1 cellular context compared by ENCODE assay signal in genomic region chr4:1346781-1347409, GRCh38.
TF ChIP-seq lines count a peak whose summit lies in the region.

Gene UVSSA (plus strand): TSS chr4:1347208. CDS start chr4:1348092, 884 bp downstream.

TF ChIP-seq in HepG2, 621 proteins besides CTCF, POLR2A, EP300 and RAD21 (continued from another document and continues in another):
- TF ChIP-seq CREM (IDR thresholded peaks at IDR 0.05) (peak; percentile 82; the same call in 1 of the 2 replicates), CREM (CRISPR knock-in tag; IDR thresholded peaks at IDR 0.05) (0 out of 2 replicates have a peak, but pooled peaks have one; percentile 22), ZFP1 (CRISPR knock-in tag; IDR thresholded peaks at IDR 0.05) (no peak; the same call in 1 of the 2 replicates), ZNF670 (CRISPR knock-in tag; IDR thresholded peaks at IDR 0.05; ENCODE audit: borderline replicate concordance) (no peak), SALL1 (CRISPR knock-in tag; IDR thresholded peaks at IDR 0.05) (peak; percentile 77), TRIM22 (IDR thresholded peaks at IDR 0.05) (no peak), ZNF598 (CRISPR knock-in tag; IDR thresholded peaks at IDR 0.05; ENCODE audit: borderline replicate concordance) (no peak), AKNA (CRISPR knock-in tag; IDR thresholded peaks at IDR 0.05; ENCODE audit: borderline replicate concordance) (no peak), ATAD3A (CRISPR knock-in tag; IDR thresholded peaks at IDR 0.05) (no peak), PPARG (CRISPR knock-in tag; conservative IDR thresholded peaks at IDR 0.05) (0 out of 2 replicates have a peak, but pooled peaks have one; percentile 7), ZNF850 (CRISPR knock-in tag; conservative IDR thresholded peaks at IDR 0.05) (no peak), ZNF816 (CRISPR knock-in tag; IDR thresholded peaks at IDR 0.05; ENCODE audit: borderline replicate concordance) (no peak), TBX3 (IDR thresholded peaks at IDR 0.05; ENCODE audit: borderline replicate concordance) (no peak), RORA (CRISPR knock-in tag; IDR thresholded peaks at IDR 0.05) (no peak), FLYWCH1 (CRISPR knock-in tag; IDR thresholded peaks at IDR 0.05) (no peak), ZZZ3 (CRISPR knock-in tag; IDR thresholded peaks at IDR 0.05; ENCODE audit: borderline replicate concordance) (no peak), HOXA3 (CRISPR knock-in tag; IDR thresholded peaks at IDR 0.05) (peak; percentile 76; the same call in 1 of the 2 replicates), PRDM15 (CRISPR knock-in tag; IDR thresholded peaks at IDR 0.05) (no peak), ZNF343 (CRISPR knock-in tag; IDR thresholded peaks at IDR 0.05) (no peak; the same call in 1 of the 2 replicates), SRSF1 (optimal IDR thresholded peaks at IDR 0.05; ENCODE audit: low read depth, low read length) (no peak), HES4 (CRISPR knock-in tag; IDR thresholded peaks at IDR 0.05; ENCODE audit: borderline replicate concordance) (no peak), BRF2 (CRISPR knock-in tag; IDR thresholded peaks at IDR 0.05) (no peak), PHF21A (CRISPR knock-in tag; IDR thresholded peaks at IDR 0.05) (no peak), TOE1 (CRISPR knock-in tag; IDR thresholded peaks at IDR 0.05) (no peak), SIN3B (IDR thresholded peaks at IDR 0.05; ENCODE audit: low read length) (no peak), ZNF720 (CRISPR knock-in tag; IDR thresholded peaks at IDR 0.05) (no peak), NKX3-1 (CRISPR knock-in tag; IDR thresholded peaks at IDR 0.05) (no peak), KAT7 (CRISPR knock-in tag; IDR thresholded peaks at IDR 0.05; ENCODE audit: borderline replicate concordance) (no peak), ZNF20 (CRISPR knock-in tag; IDR thresholded peaks at IDR 0.05) (no peak), HOXA7 (CRISPR knock-in tag; IDR thresholded peaks at IDR 0.05) (no peak), TOPORS (CRISPR knock-in tag; IDR thresholded peaks at IDR 0.05) (no peak; the same call in 1 of the 2 replicates), ZBTB25 (CRISPR knock-in tag; IDR thresholded peaks at IDR 0.05) (no peak), ZNF788 (CRISPR knock-in tag; IDR thresholded peaks at IDR 0.05; ENCODE audit: borderline replicate concordance) (peak; percentile 41; the same call in 1 of the 2 replicates), POLR2AphosphoS2 (IDR thresholded peaks at IDR 0.05; ENCODE audit: low read depth, low read length) (no peak), ZNF513 (CRISPR knock-in tag; conservative IDR thresholded peaks at IDR 0.05) (no peak), MTERF4 (CRISPR knock-in tag; IDR thresholded peaks at IDR 0.05) (no peak), IRF2 (CRISPR knock-in tag; IDR thresholded peaks at IDR 0.05) (peak; percentile 67; the same call in 1 of the 2 replicates), NPAS2 (CRISPR knock-in tag; IDR thresholded peaks at IDR 0.05; ENCODE audit: borderline replicate concordance) (no peak), KDM4B (CRISPR knock-in tag; IDR thresholded peaks at IDR 0.05) (no peak), BORCS8-MEF2B (CRISPR knock-in tag; IDR thresholded peaks at IDR 0.05) (0 out of 2 replicates have a peak, but pooled peaks have one; percentile 18), TFE3 (CRISPR knock-in tag; IDR thresholded peaks at IDR 0.05) (peak; percentile 82), ZNF619 (CRISPR knock-in tag; IDR thresholded peaks at IDR 0.05) (no peak), SALL2 (CRISPR knock-in tag; IDR thresholded peaks at IDR 0.05) (no peak), KMT2B (CRISPR knock-in tag; IDR thresholded peaks at IDR 0.05) (no peak; the same call in 1 of the 2 replicates), ZNF44 (CRISPR knock-in tag; IDR thresholded peaks at IDR 0.05) (no peak), CCAR2 (optimal IDR thresholded peaks at IDR 0.05; ENCODE audit: low read depth, low read length) (no peak), E2F5 (CRISPR knock-in tag; conservative IDR thresholded peaks at IDR 0.05) (no peak), HNF1B (CRISPR knock-in tag; IDR thresholded peaks at IDR 0.05) (peak; percentile 95)
